Comparison of ENCODE assay signal across 8 cellular contexts in the genomic region with DNA sequence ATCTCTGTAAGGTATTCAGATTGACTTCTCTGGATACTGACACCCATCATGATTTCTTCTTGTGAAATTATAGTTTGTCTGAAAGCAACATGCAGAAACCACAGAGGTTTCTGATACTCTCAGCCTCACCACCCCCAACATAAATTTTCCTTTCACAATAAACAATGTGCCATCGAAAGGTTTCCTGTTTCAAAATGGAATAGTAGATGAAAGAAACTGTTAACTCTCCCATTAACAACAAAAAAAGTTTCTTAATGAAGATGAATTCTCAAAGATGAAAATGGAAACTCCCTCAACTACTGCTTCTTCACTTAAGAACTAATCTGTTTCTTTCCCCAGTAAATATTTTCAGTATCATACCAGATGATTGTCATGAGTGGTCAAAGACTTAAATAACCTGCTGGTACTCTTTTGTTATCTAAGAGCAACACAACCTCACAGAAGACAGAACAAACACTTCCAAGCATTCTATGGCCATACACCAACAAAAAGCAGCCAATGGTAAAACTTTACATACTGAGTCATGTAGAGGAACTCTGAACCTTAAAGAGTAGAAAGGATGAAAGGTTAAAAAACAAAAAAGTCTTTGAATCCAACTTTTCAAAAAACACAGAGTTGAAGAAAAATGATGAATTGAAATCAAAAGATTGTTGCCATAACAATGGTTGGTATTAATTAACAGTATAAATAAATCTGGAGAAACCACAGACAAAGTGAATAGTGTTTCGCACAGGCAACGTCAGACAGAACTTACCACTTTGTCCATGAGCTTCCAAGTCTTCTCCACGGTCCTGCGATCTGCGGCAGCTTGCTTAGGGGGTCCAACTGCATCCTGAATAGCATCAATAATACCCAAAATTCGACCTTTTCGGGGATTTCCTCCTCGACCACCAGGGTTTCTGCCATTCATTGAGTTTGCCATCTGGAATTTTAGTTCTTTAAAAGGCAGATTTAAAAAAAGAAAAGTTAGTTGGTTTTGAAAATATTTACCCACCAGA. TPM values are rescaled to one million over a fixed set of nuclear protein-coding genes. Genes with fewer than 3 reads are reported as not detected.
DNase-seq lines count a peak whose midpoint lies in the region; ATAC-seq and TF ChIP-seq lines count a peak whose summit lies in the region.

No MANE protein-coding gene starts in this region.

- H3K4me1 ChIP-seq in heart right ventricle (peaks cover 0 to 70% (median 60%) of the 10 kb centered on the region in 9 donors), Panc1 (ENCODE audit: control insufficient read depth, insufficient read depth, low read length) (peaks cover 16% of the 10 kb centered on the region), duodenal mucosa (ENCODE audit: control insufficient read depth in 1 of 2, insufficient read depth in 2 of 2, low read length in 2 of 2) (peaks cover 29 to 42% of the 10 kb centered on the region in 2 donors)

- POLR2A ChIA-PET in Panc1 (lab: Charles Lee) = interaction anchor here (0.6 kb wide), 2 partner anchors 256 to 304 kb away, joined by 4 to 9 read pairs; no protein-coding TSS in a partner anchor
- POLR2A ChIA-PET in naive thymus-derived CD8-positive, alpha-beta T cell (lab: Charles Lee) = interaction anchor here (0.6 to 1.8 kb wide), 8 partner anchors 10 to 743 kb away, joined by 3 to 6 read pairs (median 4); no protein-coding TSS in a partner anchor

- H3K27me3 Mint-ChIP-seq in naive thymus-derived CD8-positive, alpha-beta T cell = no peaks in the 10 kb centered on the region

- WGBS in heart right ventricle, 2 donors = 14 to 16% methylated on average over 9 of the region's 9 CpGs

- H3K4me1 Mint-ChIP-seq in naive thymus-derived CD8-positive, alpha-beta T cell = peaks cover 27 to 60% (median 53%) of the 10 kb centered on the region in 4 donors

- H3K9me3 ChIP-seq in heart right ventricle (no peaks in the 10 kb centered on the region), Panc1 (ENCODE audit: control insufficient read depth, insufficient read depth, low read depth, low read length) (no peaks in the 10 kb centered on the region), duodenal mucosa (ENCODE audit: control insufficient read depth in 1 of 2, low read length in 2 of 2) (no peaks in the 10 kb centered on the region)

- H3K27ac ChIP-seq in heart right ventricle = peak overlapping the region; percentile 95 to 99 (median 98)
- peak overlapping the region; percentile 17; the same call in 1 of the 2 replicates for H3K27ac ChIP-seq in Panc1 (ENCODE audit: low read length)
- H3K27ac ChIP-seq in duodenal mucosa (ENCODE audit: low read depth, low read length) = no peak overlapping the region

- CTCF ChIA-PET in Panc1 (lab: Charles Lee) = no interaction called here

- H3K4me3 ChIP-seq in heart right ventricle = peak overlapping the region; percentile 67 to 95 (median 92)
- peak overlapping the region; percentile 91 to 99 for H3K4me3 ChIP-seq in Panc1 (ENCODE audit: low read depth in 2 of 2, low read length in 2 of 2)
- H3K4me3 ChIP-seq in duodenal mucosa (ENCODE audit: low read depth in 1 of 2, low read length in 2 of 2) = peak overlapping the region; percentile 93 to 96

- H3K27me3 ChIP-seq in heart right ventricle (no peaks in the 10 kb centered on the region), Panc1 (ENCODE audit: control insufficient read depth, insufficient read depth, low read length) (no peaks in the 10 kb centered on the region), duodenal mucosa (ENCODE audit: control insufficient read depth in 1 of 2, insufficient read depth in 2 of 2, low read length in 2 of 2) (no peaks in the 10 kb centered on the region)

- peak overlapping the region; percentile 83 to 100 (median 99) for H3K27ac Mint-ChIP-seq in naive thymus-derived CD8-positive, alpha-beta T cell

- peaks cover 0 to 43% (median 0%) of the 10 kb centered on the region in 9 donors for H3K36me3 ChIP-seq in heart right ventricle
- no peaks in the 10 kb centered on the region for H3K36me3 ChIP-seq in Panc1 (ENCODE audit: control insufficient read depth, insufficient read depth, low read length)
- peaks cover 0 to 3% of the 10 kb centered on the region in 2 donors for H3K36me3 ChIP-seq in duodenal mucosa (ENCODE audit: control insufficient read depth in 1 of 2, insufficient read depth in 2 of 2, low read length in 2 of 2)

- BruUV-seq in Panc1 (replicated peaks; lab: Mats Ljungman, UMichigan) = TSS peak; percentile 59

- TF ChIP-seq CTCF in heart right ventricle (IDR thresholded peaks at IDR 0.05) = no peak
- no peak for TF ChIP-seq CTCF in Panc1 (IDR thresholded peaks at IDR 0.05)

- H3K4me3 Mint-ChIP-seq in naive thymus-derived CD8-positive, alpha-beta T cell = peak overlapping the region in 9 of 10 donors; percentile 95 to 100 (median 99)

- H3K36me3 Mint-ChIP-seq in naive thymus-derived CD8-positive, alpha-beta T cell = peaks cover 4 to 28% (median 10%) of the 10 kb centered on the region in 3 donors

- peak in 1 of 8 donors; percentile 5 for ATAC-seq in heart right ventricle
- no peak for ATAC-seq in Right ventricle myocardium superior (ENCODE audit: poor library complexity)
- peak; percentile 18 for ATAC-seq in HG02759 (IDR thresholded peaks at IDR 0.05; ENCODE audit: unreplicated experiment)
- ATAC-seq in Panc1 = no peak
- ATAC-seq in naive thymus-derived CD8-positive, alpha-beta T cell = no peak

- peak overlapping the region; percentile 43 to 95 for H3K9ac ChIP-seq in duodenal mucosa (ENCODE audit: low read depth in 1 of 2, low read length in 2 of 2)

- no peak for DNase-seq in heart right ventricle
- no peak for DNase-seq in Right ventricle myocardium superior
- no peak for DNase-seq in Panc1 (ENCODE audit: low read depth, low spot score)
- peak in 4 of 10 donors; percentile 25 to 31 (median 27) for DNase-seq in naive thymus-derived CD8-positive, alpha-beta T cell
- no peak for DNase-seq in NCI-H146 treated with DMSO at 0.1 percent for 48 hours (lab: John Stamatoyannopoulos, UW; ENCODE audit: unreplicated experiment)
- no peak for DNase-seq in stimulated activated CD4-positive, alpha-beta T cell treated with anti-CD3 and anti-CD28 coated beads, Interleukin-2, amount 100 ng/mL, for 48 hours

- H3K9me3 Mint-ChIP-seq in naive thymus-derived CD8-positive, alpha-beta T cell = no peaks in the 10 kb centered on the region

- in situ Hi-C loops in Panc1 (cut with HindIII; ENCODE audit: low pct_unique_long_range_greater_than_20kb, low sequenced_read_pairs) = no loop called here

- intact Hi-C loops in heart right ventricle (cut with DNase I) (loop anchor here in 8 of 10 donors (5.0 to 10.0 kb wide), 10 partner anchors 40 to 340 kb away; no protein-coding TSS in a partner anchor), Right ventricle myocardium superior (cut with DNase I) (loop anchor here (10.0 kb wide), 2 partner anchors 82 to 152 kb away; no protein-coding TSS in a partner anchor), Panc1 (cut with micrococcal nuclease; ENCODE audit: unreplicated experiment) (loop anchor here (10.0 kb wide), 1 partner anchor 62 kb away; no protein-coding TSS in a partner anchor)

RNA-seq across cellular contexts. Expression of a gene that starts 1.9 kb away (rescaled TPM):
- total RNA-seq in heart right ventricle (10 to 100 TPM; 31.2 to 72.7 (median 46.0) TPM), Right ventricle myocardium superior (56.7 TPM), Panc1 (2021; ENCODE audit: unreplicated experiment) (8.6 TPM)
- 10 to 100 TPM; 14.2 to 61.7 TPM for polyA plus RNA-seq in heart right ventricle
- 4.2 TPM for polyA plus RNA-seq in Panc1 (2012; ENCODE audit: insufficient read length)
- 100 to 1,000 TPM; 106 to 108 TPM for total RNA-seq in naive thymus-derived CD8-positive, alpha-beta T cell
- 10 to 100 TPM; 32.1 to 36.6 (median 34.2) TPM for polyA plus RNA-seq in naive thymus-derived CD8-positive, alpha-beta T cell
